Comparison of ENCODE assay signal across 15 cellular contexts in genomic region chr12:53496752-53497032, GRCh38. TPM values are rescaled to one million over a fixed set of nuclear protein-coding genes. Genes with fewer than 3 reads are reported as not detected.
DNase-seq lines count a peak whose midpoint lies in the region; ATAC-seq and TF ChIP-seq lines count a peak whose summit lies in the region.
"Had no signal": no experiment of that assay in that cellular context is flagged by ENCODE, and none has a peak within 500 bp of the region (broad histone marks: within the 10 kb centered on the region; RNA-seq: fewer than 3 reads in every experiment).

No MANE protein-coding gene starts in this region.

- H3K9me3 ChIP-seq in PC-9 (ENCODE audit: insufficient read depth, low read depth) (no peaks in the 10 kb centered on the region), fibroblast of lung (ENCODE audit: control insufficient read depth, insufficient read depth, low read depth, low read length) (no peaks in the 10 kb centered on the region), parathyroid adenoma (ENCODE audit: control insufficient read depth, low read length) (no peaks in the 10 kb centered on the region)

- POLR2A ChIA-PET in PC-9 (lab: Charles Lee; ENCODE audit: unreplicated experiment), result interaction anchor here (0.7 kb wide), 1 partner anchor 398 kb away, joined by 4 read pairs; no protein-coding TSS in a partner anchor

- TSS peak; percentile 20 for BruUV-seq in PC-9 (replicated peaks; lab: Mats Ljungman, UMichigan)

- intact Hi-C loops in PC-9 (cut with micrococcal nuclease; ENCODE audit: unreplicated experiment), result no loop called here

- H3K36me3 ChIP-seq in ACC112 (ENCODE audit: insufficient read depth, low read length), result no peaks in the 10 kb centered on the region
- H3K36me3 ChIP-seq in PC-9 (ENCODE audit: low read depth), result no peaks in the 10 kb centered on the region
- peaks cover 4% of the 10 kb centered on the region for H3K36me3 ChIP-seq in fibroblast of lung (ENCODE audit: control insufficient read depth, insufficient read depth, low read length)
- no peaks in the 10 kb centered on the region for H3K36me3 ChIP-seq in parathyroid adenoma (ENCODE audit: control insufficient read depth, insufficient read depth, low read length)
- no peaks in the 10 kb centered on the region for H3K36me3 ChIP-seq in mesendoderm (ENCODE audit: control insufficient read depth, insufficient read depth, low read length)

- no peak overlapping the region for H4K5ac ChIP-seq in mesendoderm (ENCODE audit: low read length)

- TF ChIP-seq CTCF in PC-9 (conservative IDR thresholded peaks at IDR 0.05) (no peak), fibroblast of lung (conservative IDR thresholded peaks at IDR 0.05 in 1 of 2, IDR thresholded peaks at IDR 0.05 in 1 of 2; ENCODE audit: low read depth in 1 of 2, low read length in 2 of 2) (no peak), parathyroid adenoma (IDR thresholded peaks at IDR 0.05) (no peak)

- peaks cover 34% of the 10 kb centered on the region for H3F3A ChIP-seq in PC-9 (ENCODE audit: insufficient read depth, low read depth)

- H3K23ac ChIP-seq in mesendoderm (ENCODE audit: low read length), result no peak overlapping the region

- DNase-seq in PC-9 (no peak), fibroblast of lung (ENCODE audit: low read depth in 2 of 2) (no peak), mesendoderm (no peak)
- DNase-seq: activated CD4-positive, alpha-beta memory T cell treated with anti-CD3 and anti-CD28 coated beads for 36 hours; activated effector memory CD4-positive, alpha-beta T cell treated with anti-CD3 and anti-CD28 coated beads, Interleukin-2, amount 50 U/mL, for 16 hours; NCI-H446 treated with DMSO at 0.1 percent for 48 hours; RPMI8226; stimulated activated CD8-positive, alpha-beta memory T cell treated with anti-CD3 and anti-CD28 coated beads, Interleukin-4, amount 100 ng/mL, for 48 hours; T1000 had no signal

- no peak overlapping the region for H2AFZ ChIP-seq in ACC112 (ENCODE audit: low read length, unreplicated experiment)
- no peak overlapping the region for H2AFZ ChIP-seq in PC-9
- H2AFZ ChIP-seq in fibroblast of lung (ENCODE audit: low read length), result no peak overlapping the region
- peak overlapping the region; percentile 4 for H2AFZ ChIP-seq in parathyroid adenoma

- H4K20me1 ChIP-seq in PC-9 (ENCODE audit: insufficient read depth), result no peaks in the 10 kb centered on the region
- H4K20me1 ChIP-seq in fibroblast of lung (ENCODE audit: control insufficient read depth, extremely low read depth, insufficient read depth, low read length), result no peaks in the 10 kb centered on the region

- ATAC-seq in HG02610 (IDR thresholded peaks at IDR 0.05; ENCODE audit: unreplicated experiment) (no peak), HG02870 (IDR thresholded peaks at IDR 0.05; ENCODE audit: unreplicated experiment) (no peak), HG02852 (IDR thresholded peaks at IDR 0.05; ENCODE audit: unreplicated experiment) (no peak)

- no peak overlapping the region for H3K56ac ChIP-seq in mesendoderm (ENCODE audit: low read length)

- H4K8ac ChIP-seq in mesendoderm (ENCODE audit: low read depth, low read length), result no peak overlapping the region

- peaks cover 2% of the 10 kb centered on the region for H3K79me1 ChIP-seq in mesendoderm (ENCODE audit: low read length)

- H3K79me2 ChIP-seq in ACC112 (ENCODE audit: control insufficient read depth, insufficient read depth, low read length, unreplicated experiment) (peaks cover 46% of the 10 kb centered on the region), PC-9 (ENCODE audit: low read depth) (peaks cover 3% of the 10 kb centered on the region), fibroblast of lung (ENCODE audit: control insufficient read depth, insufficient read depth, low read length) (peaks cover 36% of the 10 kb centered on the region), parathyroid adenoma (peaks cover under 1% of the 10 kb centered on the region), mesendoderm (ENCODE audit: control insufficient read depth, insufficient read depth, low read length) (peaks cover 2% of the 10 kb centered on the region)

- H3K18ac ChIP-seq in mesendoderm (ENCODE audit: low read length), result no peak overlapping the region

- H3K9me2 ChIP-seq in PC-9 (ENCODE audit: insufficient read depth), result no peaks in the 10 kb centered on the region

- WGBS in mesendoderm (ENCODE audit: extremely low coverage, insufficient coverage, low lambda C conversion rate), result no CpG with 5 or more reads among the region's 1 CpG

- H3K4me2 ChIP-seq in PC-9 (peak overlapping the region; percentile 5), fibroblast of lung (ENCODE audit: extremely low read depth, insufficient read depth, low read length) (peak overlapping the region; percentile 51), parathyroid adenoma (ENCODE audit: low read length) (no peak overlapping the region), mesendoderm (ENCODE audit: low read length) (no peak overlapping the region)

- peak overlapping the region; percentile 55 for H3K27ac ChIP-seq in ACC112 (ENCODE audit: low read depth, low read length)
- no peak overlapping the region for H3K27ac ChIP-seq in PC-9
- no peak overlapping the region for H3K27ac ChIP-seq in fibroblast of lung (ENCODE audit: insufficient read depth, low read length)
- peak overlapping the region; percentile 7 for H3K27ac ChIP-seq in parathyroid adenoma
- no peak overlapping the region for H3K27ac ChIP-seq in mesendoderm (ENCODE audit: low read depth, low read length)

- H3K9ac ChIP-seq in fibroblast of lung (ENCODE audit: insufficient read depth, low read length) (no peak overlapping the region), parathyroid adenoma (no peak overlapping the region), mesendoderm (ENCODE audit: low read length) (no peak overlapping the region)

- no peak overlapping the region for H2BK15ac ChIP-seq in mesendoderm (replicated peaks; ENCODE audit: low read depth)

- no peaks in the 10 kb centered on the region for H3K27me3 ChIP-seq in ACC112 (ENCODE audit: insufficient read depth, low read length)
- H3K27me3 ChIP-seq in PC-9 (ENCODE audit: insufficient read depth, low read depth), result no peaks in the 10 kb centered on the region
- no peaks in the 10 kb centered on the region for H3K27me3 ChIP-seq in fibroblast of lung (ENCODE audit: control insufficient read depth, insufficient read depth, low read length)
- no peaks in the 10 kb centered on the region for H3K27me3 ChIP-seq in parathyroid adenoma (ENCODE audit: control insufficient read depth, insufficient read depth, low read length)
- no peaks in the 10 kb centered on the region for H3K27me3 ChIP-seq in mesendoderm (ENCODE audit: insufficient read depth, low read length, poor library complexity)

- no peak overlapping the region for H2BK120ac ChIP-seq in mesendoderm (ENCODE audit: low read depth, low read length)

- no peak overlapping the region for H2BK5ac ChIP-seq in mesendoderm (ENCODE audit: low read length)

- no peak overlapping the region for H2AK5ac ChIP-seq in mesendoderm (ENCODE audit: low read length)

- CTCF ChIA-PET in PC-9 (lab: Charles Lee), result interaction anchor here (0.7 kb wide), 1 partner anchor 510 kb away, joined by 3 read pairs; no protein-coding TSS in a partner anchor

- H3K4me1 ChIP-seq in ACC112 (ENCODE audit: control insufficient read depth, insufficient read depth, low read length, unreplicated experiment) (peaks cover 43% of the 10 kb centered on the region), PC-9 (replicated peaks; ENCODE audit: insufficient read depth) (peaks cover 25% of the 10 kb centered on the region; the same call in 1 of the 2 replicates), fibroblast of lung (ENCODE audit: control insufficient read depth, extremely low read depth, insufficient read depth, low read length) (peaks cover 30% of the 10 kb centered on the region), parathyroid adenoma (peaks cover 28% of the 10 kb centered on the region), mesendoderm (ENCODE audit: control insufficient read depth, low read depth, low read length) (peaks cover 24% of the 10 kb centered on the region)

- H3K4me3 ChIP-seq in ACC112 (ENCODE audit: low read depth, low read length) (peak overlapping the region; percentile 80), PC-9 (no peak overlapping the region), fibroblast of lung (replicated peaks in 1 of 4; ENCODE audit: control extremely low read depth in 1 of 4, insufficient read depth in 1 of 4, low read depth in 3 of 4, low read length in 4 of 4) (peak overlapping the region in 2 of 4 experiments; percentile 38 to 57), parathyroid adenoma (ENCODE audit: low read depth, low read length) (peak overlapping the region; percentile 28), mesendoderm (ENCODE audit: low read length) (no peak overlapping the region)

- no peak overlapping the region for H3K4ac ChIP-seq in mesendoderm (ENCODE audit: low read depth, low read length)

RNA-seq across cellular contexts. Expression of gene MAP3K12, which starts 2.6 kb away (rescaled TPM):
- total RNA-seq in PC-9 (2021) (14.7 and 18.3 TPM in 2 replicates), fibroblast of lung (37.8 and 40.8 TPM in 2 replicates)
- polyA plus RNA-seq in fibroblast of lung, result 31.2 and 31.6 TPM in 2 replicates
- polyA plus RNA-seq in fibroblast of lung (2012), result 23.9 and 24.4 TPM in 2 replicates
- polyA minus RNA-seq in fibroblast of lung (ENCODE audit: low replicate concordance), result 69.0 and 85.2 TPM in 2 replicates
- 2.0 TPM for polyA plus RNA-seq in mesendoderm (2013, experiment 1 of 2)
- polyA plus RNA-seq in mesendoderm (2013, experiment 2 of 2), result 1.8 TPM

RNA-seq across cellular contexts. Expression of gene TARBP2, which starts 4.4 kb away (rescaled TPM):
- 47.8 and 53.3 TPM in 2 replicates for total RNA-seq in PC-9 (2021)
- 37.8 and 39.3 TPM in 2 replicates for total RNA-seq in fibroblast of lung
- 19.8 and 25.9 TPM in 2 replicates for polyA plus RNA-seq in fibroblast of lung
- polyA plus RNA-seq in fibroblast of lung (2012), result 23.5 and 33.8 TPM in 2 replicates
- 27.3 and 27.9 TPM in 2 replicates for polyA minus RNA-seq in fibroblast of lung (ENCODE audit: low replicate concordance)
- 37.4 TPM for polyA plus RNA-seq in mesendoderm (2013, experiment 1 of 2)
- 37.2 TPM for polyA plus RNA-seq in mesendoderm (2013, experiment 2 of 2)

RNA-seq across cellular contexts. Expression of gene NPFF, which starts 10.6 kb away (rescaled TPM):
- not detected in 2 replicates for total RNA-seq in PC-9 (2021)
- not detected in 2 replicates for total RNA-seq in fibroblast of lung
- polyA plus RNA-seq in fibroblast of lung, result not detected in 2 replicates
- not detected in 2 replicates for polyA plus RNA-seq in fibroblast of lung (2012)
- polyA minus RNA-seq in fibroblast of lung (ENCODE audit: low replicate concordance), result not detected in 2 replicates
- 0.25 TPM for polyA plus RNA-seq in mesendoderm (2013, experiment 1 of 2)
- polyA plus RNA-seq in mesendoderm (2013, experiment 2 of 2), result 0.59 TPM
- total RNA-seq: Daoy had no signal

RNA-seq across cellular contexts. Expression of gene PCBP2, which starts 44.8 kb away (rescaled TPM):
- total RNA-seq in PC-9 (2021) (668 and 833 TPM in 2 replicates), fibroblast of lung (251 and 271 TPM in 2 replicates)
- 315 and 374 TPM in 2 replicates for polyA plus RNA-seq in fibroblast of lung
- polyA plus RNA-seq in fibroblast of lung (2012), result 674 and 727 TPM in 2 replicates
- polyA minus RNA-seq in fibroblast of lung (ENCODE audit: low replicate concordance), result 1,406 and 1,607 TPM in 2 replicates
- polyA plus RNA-seq in mesendoderm (2013, experiment 1 of 2), result 605 TPM
- polyA plus RNA-seq in mesendoderm (2013, experiment 2 of 2), result 607 TPM

RNA-seq across cellular contexts. Expression of gene PRR13, which starts 55.2 kb away (rescaled TPM):
- 138 and 203 TPM in 2 replicates for total RNA-seq in PC-9 (2021)
- total RNA-seq in fibroblast of lung, result 30.3 and 48.1 TPM in 2 replicates
- 114 and 157 TPM in 2 replicates for polyA plus RNA-seq in fibroblast of lung
- 231 and 250 TPM in 2 replicates for polyA plus RNA-seq in fibroblast of lung (2012)
- 139 and 250 TPM in 2 replicates for polyA minus RNA-seq in fibroblast of lung (ENCODE audit: low replicate concordance)
- polyA plus RNA-seq in mesendoderm (2013, experiment 1 of 2), result 289 TPM
- polyA plus RNA-seq in mesendoderm (2013, experiment 2 of 2), result 292 TPM

Comparison
In these comparisons a context has a peak if more than half of its experiments do, and no peak if none do; other contexts are left out.
1. H3K27ac ChIP-seq: peak in ACC112 (single experiment) and parathyroid adenoma (single experiment); none in PC-9 (single experiment), fibroblast of lung (single experiment) and mesendoderm (single experiment).
2. H3K4me3 ChIP-seq: peak in ACC112 (single experiment) and parathyroid adenoma (single experiment); none in PC-9 (single experiment) and mesendoderm (single experiment).
3. H3K4me2 ChIP-seq: peak in PC-9 (single experiment) and fibroblast of lung (single experiment); none in parathyroid adenoma (single experiment) and mesendoderm (single experiment).